Comparison of ENCODE assay signal across 8 cellular contexts in the genomic region with DNA sequence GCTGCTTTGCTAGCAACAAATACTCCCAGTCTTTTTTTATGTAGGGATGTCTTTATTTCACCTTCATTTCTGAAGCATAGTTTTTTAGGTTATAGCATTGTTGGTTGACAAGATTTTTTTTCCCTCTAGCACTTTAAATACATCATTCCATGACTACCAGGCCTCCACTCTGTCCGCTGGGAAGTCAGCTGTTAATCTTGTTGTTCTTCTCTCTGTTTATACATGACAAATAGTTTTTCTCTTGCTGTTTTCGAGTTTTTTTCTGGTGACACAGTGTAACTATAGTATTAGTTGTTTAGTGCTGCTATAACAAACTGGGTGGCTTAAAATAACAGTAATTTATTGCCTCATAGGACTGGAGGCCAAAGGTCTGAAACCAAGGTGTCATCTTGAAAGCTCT.
"Had no signal": no experiment of that assay in that cellular context is flagged by ENCODE, and none has a peak within 500 bp of the region (broad histone marks: within the 10 kb centered on the region; RNA-seq: fewer than 3 reads in every experiment).

No MANE protein-coding gene starts in this region.

- ATAC-seq: GM12878 had no signal

- H3K4me3 ChIP-seq: GM12878 had no signal

- FAIRE-seq: G401.6, GM12878, GM12891, GM12892, GM18507, GM19239 had no signal

- DNase-seq: GDM1, GF-D8 had no signal
